In genomic region chr3:171671709-171672108, GRCh38 we compare ENCODE assay signal across 27 cellular contexts.
"Had no signal": no experiment of that assay in that cellular context is flagged by ENCODE, and none has a peak within 500 bp of the region (broad histone marks: within the 10 kb centered on the region; RNA-seq: fewer than 3 reads in every experiment).

No MANE protein-coding gene starts in this region.

- H3K4me1 ChIP-seq: neural progenitor cell, parathyroid adenoma, stomach, tibial nerve, upper lobe of right lung, uterus had no signal

- H3K4me3 ChIP-seq: neural progenitor cell, ovary, psoas muscle, skin epidermis, stomach, thoracic aorta, thyroid gland, tibial nerve, upper lobe of right lung, uterus had no signal

- H3K27me3 Mint-ChIP-seq: progenitor cell of endocrine pancreas; stimulated activated naive CD8-positive, alpha-beta T cell treated with anti-CD3 and anti-CD28 coated beads, Interleukin-15, Interleukin-2, amounts not matched to agents 100 ng/mL and 50 ng/mL, for 24 hours had no signal

- H3K36me3 ChIP-seq: neural progenitor cell, ovary, thyroid gland, uterus had no signal

- H2AFZ ChIP-seq: neural progenitor cell, parathyroid adenoma had no signal

- ATAC-seq: naive thymus-derived CD4-positive, alpha-beta T cell; natural killer cell; psoas muscle; right cardiac atrium; sciatic nerve; stimulated activated effector memory CD8-positive, alpha-beta T cell treated with anti-CD3 and anti-CD28 coated beads, Interleukin-12 subunit alpha, Interleukin-12 subunit beta, amount 100 ng/mL, for 72 hours; stimulated activated naive B cell treated with anti-CD40 and anti-IgM and Interleukin-4, amounts not matched to agents 10 μg/mL and 1 μg/mL and 100 μg/mL, for 72 hours; upper lobe of right lung had no signal

- H3K36me3 Mint-ChIP-seq: naive thymus-derived CD4-positive, alpha-beta T cell; natural killer cell; neural progenitor cell; stimulated activated effector memory CD8-positive, alpha-beta T cell treated with anti-CD3 and anti-CD28 coated beads, Interleukin-12 subunit alpha, Interleukin-12 subunit beta, amount 100 ng/mL, for 72 hours; stimulated activated naive B cell treated with anti-CD40 and anti-IgM and Interleukin-4, amounts not matched to agents 10 μg/mL and 1 μg/mL and 100 μg/mL, for 72 hours had no signal

- DNase-seq: naive thymus-derived CD4-positive, alpha-beta T cell; natural killer cell; occipital lobe; ovary; posterior cingulate gyrus; psoas muscle; right cardiac atrium; stimulated activated CD4-positive, alpha-beta T cell treated with anti-CD3 and anti-CD28 coated beads, Interleukin-15, amount 100 ng/mL, for 24 hours; stimulated activated CD4-positive, alpha-beta T cell treated with anti-CD3 and anti-CD28 coated beads, Interleukin-2, amount 100 ng/mL, for 24 hours; stimulated activated CD4-positive, alpha-beta T cell treated with anti-CD3 and anti-CD28 coated beads, Interleukin-2, amount 100 ng/mL, for 48 hours; stimulated activated CD4-positive, alpha-beta T cell treated with anti-CD3 and anti-CD28 coated beads, Interleukin-4, amount 100 ng/mL, for 24 hours; stimulated activated naive B cell treated with anti-CD40 and anti-IgM and Interleukin-4, amounts not matched to agents 10 μg/mL and 1 μg/mL and 100 μg/mL, for 72 hours; stimulated activated naive CD4-positive, alpha-beta T cell treated with Interleukin-2 at 50 U/mL for 16 hours; stomach; thyroid gland; upper lobe of right lung; uterus had no signal

- H3K4me3 Mint-ChIP-seq: naive thymus-derived CD4-positive, alpha-beta T cell; natural killer cell; nephron; neural progenitor cell; stimulated activated effector memory CD8-positive, alpha-beta T cell treated with anti-CD3 and anti-CD28 coated beads, Interleukin-12 subunit alpha, Interleukin-12 subunit beta, amount 100 ng/mL, for 72 hours; stimulated activated naive B cell treated with anti-CD40 and anti-IgM and Interleukin-4, amounts not matched to agents 10 μg/mL and 1 μg/mL and 100 μg/mL, for 72 hours; stimulated activated naive CD8-positive, alpha-beta T cell treated with anti-CD3 and anti-CD28 coated beads, Interleukin-15, Interleukin-2, amounts not matched to agents 100 ng/mL and 50 ng/mL, for 24 hours had no signal

- H3K4me1 Mint-ChIP-seq: naive thymus-derived CD4-positive, alpha-beta T cell; natural killer cell; nephron; neural progenitor cell; stimulated activated effector memory CD8-positive, alpha-beta T cell treated with anti-CD3 and anti-CD28 coated beads, Interleukin-12 subunit alpha, Interleukin-12 subunit beta, amount 100 ng/mL, for 72 hours; stimulated activated naive B cell treated with anti-CD40 and anti-IgM and Interleukin-4, amounts not matched to agents 10 μg/mL and 1 μg/mL and 100 μg/mL, for 72 hours had no signal

- H3K9me3 Mint-ChIP-seq: naive thymus-derived CD4-positive, alpha-beta T cell; natural killer cell; neural progenitor cell; stimulated activated effector memory CD8-positive, alpha-beta T cell treated with anti-CD3 and anti-CD28 coated beads, Interleukin-12 subunit alpha, Interleukin-12 subunit beta, amount 100 ng/mL, for 72 hours; stimulated activated naive B cell treated with anti-CD40 and anti-IgM and Interleukin-4, amounts not matched to agents 10 μg/mL and 1 μg/mL and 100 μg/mL, for 72 hours; stimulated activated naive CD8-positive, alpha-beta T cell treated with anti-CD3 and anti-CD28 coated beads, Interleukin-15, Interleukin-2, amounts not matched to agents 100 ng/mL and 50 ng/mL, for 24 hours had no signal

- H3K9me3 ChIP-seq: ovary, psoas muscle, stomach, thoracic aorta, thyroid gland, tibial nerve, upper lobe of right lung, uterus had no signal

- H3K9ac ChIP-seq: neural progenitor cell, parathyroid adenoma had no signal

- H3K27ac Mint-ChIP-seq: naive thymus-derived CD4-positive, alpha-beta T cell; natural killer cell; nephron; neural progenitor cell; stimulated activated effector memory CD8-positive, alpha-beta T cell treated with anti-CD3 and anti-CD28 coated beads, Interleukin-12 subunit alpha, Interleukin-12 subunit beta, amount 100 ng/mL, for 72 hours; stimulated activated naive B cell treated with anti-CD40 and anti-IgM and Interleukin-4, amounts not matched to agents 10 μg/mL and 1 μg/mL and 100 μg/mL, for 72 hours; stimulated activated naive CD8-positive, alpha-beta T cell treated with anti-CD3 and anti-CD28 coated beads, Interleukin-15, Interleukin-2, amounts not matched to agents 100 ng/mL and 50 ng/mL, for 24 hours had no signal

- H3K4me2 ChIP-seq: neural progenitor cell had no signal

- H3K79me2 ChIP-seq: parathyroid adenoma had no signal

- H3K27me3 ChIP-seq: neural progenitor cell, ovary, stomach, thyroid gland, tibial nerve, upper lobe of right lung, uterus had no signal

- H3K27ac ChIP-seq: neural progenitor cell, ovary, parathyroid adenoma, psoas muscle, skin epidermis, stomach, thoracic aorta, thyroid gland, tibial nerve, upper lobe of right lung, uterus had no signal
